Comparison of ENCODE assay signal across 8 cellular contexts in genomic region chr19:3061214-3062161, GRCh38. TPM values are rescaled to one million over a fixed set of nuclear protein-coding genes. Genes with fewer than 3 reads are reported as not detected.
DNase-seq lines count a peak whose midpoint lies in the region; ATAC-seq lines count a peak whose summit lies in the region.

No MANE protein-coding gene starts in this region.

- DNase-seq in activated CD4-positive, alpha-beta T cell treated with anti-CD3 and anti-CD28 coated beads, Interleukin-2, amount 50 U/mL, for 48 hours = peak; percentile 48 to 57
- peak; percentile 65 for DNase-seq in effector CD8-positive, alpha-beta T cell (lab: John Stamatoyannopoulos, UW)
- peak; percentile 49 to 51 for DNase-seq in stimulated activated CD8-positive, alpha-beta memory T cell treated with anti-CD3 and anti-CD28 coated beads, Interleukin-7, amount 100 ng/mL, for 1 hour (ENCODE audit: low read depth in 2 of 2)
- DNase-seq in SW480 (ENCODE audit: low spot score) = no peak

- H3K9me3 ChIP-seq in BLaER1 treated with 17β-estradiol and CSF1 and Interleukin-3, amounts not matched to agents 10 nM and 100 nM (replicated peaks in 1 of 11) = no peaks in the 10 kb centered on the region
- no peaks in the 10 kb centered on the region for H3K9me3 ChIP-seq in mesodermal cell (ENCODE audit: control insufficient read depth, low read length)

- peaks cover 39 to 49% (median 46%) of the 10 kb centered on the region in 11 experiments for H4K20me1 ChIP-seq in BLaER1 treated with 17β-estradiol and CSF1 and Interleukin-3, amounts not matched to agents 10 nM and 100 nM

- ATAC-seq in HG02798 (IDR thresholded peaks at IDR 0.05; ENCODE audit: poor library complexity, unreplicated experiment) (peak; percentile 45), HG02970 (IDR thresholded peaks at IDR 0.05; ENCODE audit: low FRiP score, unreplicated experiment) (no peak)

- peak overlapping the region; percentile 83 to 98 (median 93) for H3K4me2 ChIP-seq in BLaER1 treated with 17β-estradiol and CSF1 and Interleukin-3, amounts not matched to agents 10 nM and 100 nM

- peak overlapping the region; percentile 77 to 94 (median 86) for H3K4me3 ChIP-seq in BLaER1 treated with 17β-estradiol and CSF1 and Interleukin-3, amounts not matched to agents 10 nM and 100 nM
- H3K4me3 ChIP-seq in mesodermal cell (ENCODE audit: extremely low read depth, insufficient read depth, low read length, poor library complexity, severe bottlenecking) = peak overlapping the region; percentile 66

- H3K9ac ChIP-seq in BLaER1 treated with 17β-estradiol and CSF1 and Interleukin-3, amounts not matched to agents 10 nM and 100 nM = peak overlapping the region; percentile 86 to 98 (median 95)

- WGBS in mesodermal cell (ENCODE audit: insufficient coverage in 2 of 2), 2 experiments = 7% methylated on average over 22 to 34 of the region's 85 CpGs

- H3K27ac ChIP-seq in BLaER1 treated with 17β-estradiol and CSF1 and Interleukin-3, amounts not matched to agents 10 nM and 100 nM = peak overlapping the region; percentile 85 to 96 (median 94)
- H3K27ac ChIP-seq in mesodermal cell (ENCODE audit: low read depth, low read length, severe bottlenecking) = no peak overlapping the region

- peaks cover 36 to 44% (median 37%) of the 10 kb centered on the region in 11 experiments for H3K36me3 ChIP-seq in BLaER1 treated with 17β-estradiol and CSF1 and Interleukin-3, amounts not matched to agents 10 nM and 100 nM
- H3K36me3 ChIP-seq in mesodermal cell (ENCODE audit: control insufficient read depth, insufficient read depth, low read length) = peaks cover 42% of the 10 kb centered on the region

- peaks cover 66 to 83% (median 80%) of the 10 kb centered on the region in 10 experiments for H3K4me1 ChIP-seq in BLaER1 treated with 17β-estradiol and CSF1 and Interleukin-3, amounts not matched to agents 10 nM and 100 nM
- H3K4me1 ChIP-seq in mesodermal cell (ENCODE audit: control insufficient read depth, insufficient read depth, low read length, poor library complexity, severe bottlenecking) = peaks cover 14% of the 10 kb centered on the region

- H3K27me3 ChIP-seq in BLaER1 treated with 17β-estradiol and CSF1 and Interleukin-3, amounts not matched to agents 10 nM and 100 nM = no peaks in the 10 kb centered on the region

RNA-seq across cellular contexts. Expression of gene TLE5, which starts 0.8 kb away (rescaled TPM):
- 258 TPM for polyA plus RNA-seq in mesodermal cell (2013, experiment 1 of 2)
- polyA plus RNA-seq in mesodermal cell (2013, experiment 2 of 2) = 274 TPM

RNA-seq across cellular contexts. Expression of gene TLE2, which starts 32.4 kb away (rescaled TPM):
- polyA plus RNA-seq in mesodermal cell (2013, experiment 1 of 2) = 3.1 TPM
- 4.2 TPM for polyA plus RNA-seq in mesodermal cell (2013, experiment 2 of 2)

RNA-seq across cellular contexts. Expression of gene GNA11, which starts 32.7 kb away (rescaled TPM):
- polyA plus RNA-seq in mesodermal cell (2013, experiment 1 of 2) = 23.3 TPM
- 19.4 TPM for polyA plus RNA-seq in mesodermal cell (2013, experiment 2 of 2)
